In genomic region chr2:46355756-46356155, GRCh38 we compare ENCODE assay signal across 15 cellular contexts. TPM values are rescaled to one million over a fixed set of nuclear protein-coding genes. Genes with fewer than 3 reads are reported as not detected.
DNase-seq lines count a peak whose midpoint lies in the region; ATAC-seq and TF ChIP-seq lines count a peak whose summit lies in the region.
"Had no signal": no experiment of that assay in that cellular context is flagged by ENCODE, and none has a peak within 500 bp of the region (broad histone marks: within the 10 kb centered on the region; RNA-seq: fewer than 3 reads in every experiment).

No MANE protein-coding gene starts in this region.

- no peak overlapping the region for H3K27ac ChIP-seq in right atrium auricular region
- no peak overlapping the region for H3K27ac ChIP-seq in heart left ventricle
- H3K27ac ChIP-seq in right cardiac atrium (ENCODE audit: low read length), result no peak overlapping the region
- H3K27ac ChIP-seq: GM23248 had no signal

- ATAC-seq in Right ventricle myocardium superior (ENCODE audit: poor library complexity) (peak; percentile 72), heart left ventricle (peak; percentile 43 to 80 (median 66)), right cardiac atrium (peak; percentile 23 to 64), GM18873 (IDR thresholded peaks at IDR 0.05; ENCODE audit: low FRiP score, unreplicated experiment) (no peak)

- DNase-seq in Right ventricle myocardium superior (no peak), right atrium auricular region (ENCODE audit: low spot score) (no peak), heart left ventricle (peak in 2 of 5 donors; percentile 51 to 61), right cardiac atrium (no peak), glutamatergic neuron (no peak), NCI-H128 (lab: John Stamatoyannopoulos, UW; ENCODE audit: unreplicated experiment) (no peak)
- DNase-seq: 8988T; C1 segment of cervical spinal cord; Caco-2; CD4-positive, CD25-positive, alpha-beta regulatory T cell; CD8-positive, alpha-beta memory T cell; GM23248; HCEC 1CT had no signal

- H3K27me3 ChIP-seq in right atrium auricular region (no peaks in the 10 kb centered on the region), heart left ventricle (no peaks in the 10 kb centered on the region), right cardiac atrium (ENCODE audit: control insufficient read depth, insufficient read depth) (no peaks in the 10 kb centered on the region)

- peaks cover 2% of the 10 kb centered on the region for H3K9me3 Mint-ChIP-seq in glutamatergic neuron (ENCODE audit: unreplicated experiment)
- H3K9me3 Mint-ChIP-seq: CD4-positive, CD25-positive, alpha-beta regulatory T cell; CD8-positive, alpha-beta memory T cell had no signal

- H3K9me3 ChIP-seq in right atrium auricular region (no peaks in the 10 kb centered on the region), heart left ventricle (no peaks in the 10 kb centered on the region), right cardiac atrium (ENCODE audit: control insufficient read depth, low read length) (no peaks in the 10 kb centered on the region)
- H3K9me3 ChIP-seq: Caco-2 had no signal

- no peak for TF ChIP-seq POLR2A in heart left ventricle (IDR thresholded peaks at IDR 0.05)

- peaks cover 5% of the 10 kb centered on the region for H3K36me3 Mint-ChIP-seq in glutamatergic neuron (ENCODE audit: unreplicated experiment)
- H3K36me3 Mint-ChIP-seq: CD4-positive, CD25-positive, alpha-beta regulatory T cell; CD8-positive, alpha-beta memory T cell had no signal

- peaks cover 73% of the 10 kb centered on the region for H3K36me3 ChIP-seq in right atrium auricular region
- peaks cover 2 to 97% (median 79%) of the 10 kb centered on the region in 9 donors for H3K36me3 ChIP-seq in heart left ventricle

- H3K4me3 ChIP-seq in right atrium auricular region (no peak overlapping the region), heart left ventricle (no peak overlapping the region), right cardiac atrium (ENCODE audit: low read length) (no peak overlapping the region)
- H3K4me3 ChIP-seq: GM23248 had no signal

- TF ChIP-seq CTCF in right atrium auricular region (IDR thresholded peaks at IDR 0.05), result no peak
- TF ChIP-seq CTCF in heart left ventricle (IDR thresholded peaks at IDR 0.05), result peak in 1 of 12 donors; percentile 15
- TF ChIP-seq CTCF in glutamatergic neuron (IDR thresholded peaks at IDR 0.05; ENCODE audit: partially characterized antibody, unreplicated experiment), result no peak

- no peak overlapping the region for H3K27ac Mint-ChIP-seq in glutamatergic neuron (ENCODE audit: unreplicated experiment)
- H3K27ac Mint-ChIP-seq: B cell; CD4-positive, CD25-positive, alpha-beta regulatory T cell had no signal

- intact Hi-C loops in Right ventricle myocardium superior (cut with DNase I) (no loop called here), heart left ventricle (cut with DNase I) (no loop called here), right cardiac atrium (cut with DNase I) (loop anchor here in 1 of 4 donors (10.0 kb wide), 1 partner anchor 51 kb away; no protein-coding TSS in a partner anchor)

- H3K4me3 Mint-ChIP-seq in glutamatergic neuron (ENCODE audit: unreplicated experiment), result no peak overlapping the region
- H3K4me3 Mint-ChIP-seq: B cell; CD8-positive, alpha-beta memory T cell had no signal

- H3K4me1 ChIP-seq in right atrium auricular region (peaks cover 0 to 47% of the 10 kb centered on the region in 2 donors), heart left ventricle (peaks cover 15 to 70% (median 51%) of the 10 kb centered on the region in 12 donors), right cardiac atrium (ENCODE audit: control insufficient read depth, insufficient read depth, low read length) (peaks cover 16% of the 10 kb centered on the region)
- H3K4me1 ChIP-seq: Caco-2 had no signal

- H3K27me3 Mint-ChIP-seq in glutamatergic neuron (ENCODE audit: unreplicated experiment), result peaks cover 3% of the 10 kb centered on the region
- H3K27me3 Mint-ChIP-seq: CD4-positive, CD25-positive, alpha-beta regulatory T cell; CD8-positive, alpha-beta memory T cell had no signal

- 33 to 94% (median 61%) methylated on average over 3 of the region's 3 CpGs for WGBS in heart left ventricle, 4 donors
- 63% methylated on average over 3 of the region's 3 CpGs for WGBS in right cardiac atrium

- H3K4me1 Mint-ChIP-seq in glutamatergic neuron (ENCODE audit: low read depth, unreplicated experiment), result no peaks in the 10 kb centered on the region

RNA-seq across cellular contexts. Expression of gene EPAS1, which starts 58.5 kb away (rescaled TPM):
- total RNA-seq in Right ventricle myocardium superior, result 200 TPM
- 100 to 1,000 TPM; 257 to 311 TPM for total RNA-seq in right atrium auricular region
- total RNA-seq in heart left ventricle, result 100 to 1,000 TPM; 194 to 790 (median 216) TPM
- polyA plus RNA-seq in heart left ventricle, result 100 to 1,000 TPM in 1 of 2 donors, 10 to 100 TPM in 1; 93.6 to 153 TPM
- total RNA-seq in right cardiac atrium, result 100 to 1,000 TPM; 210 to 340 (median 268) TPM
- 149 TPM for polyA plus RNA-seq in right cardiac atrium
- not detected for total RNA-seq in glutamatergic neuron (ENCODE audit: unreplicated experiment)

Comparison
In these comparisons a context has a peak if more than half of its experiments do, and no peak if none do; other contexts are left out.
1. RNA of gene EPAS1, which starts 58.5 kb away (total RNA-seq): 257 to 311 TPM in right atrium auricular region, 210 to 340 TPM in right cardiac atrium, 194 to 790 TPM in heart left ventricle and 200 TPM in Right ventricle myocardium superior (single experiment); not detected in glutamatergic neuron (single experiment); every median in the first group is over 100 times any median in the second.